ENCODE assay signal across 2 cellular contexts in genomic region chr5:109688647-109688998, GRCh38.
TF ChIP-seq lines count a peak whose summit lies in the region.

No MANE protein-coding gene starts in this region.

TF ChIP-seq in HCT116, 20 proteins besides CTCF, POLR2A, EP300 and RAD21:
- TF ChIP-seq SIN3A (IDR thresholded peaks at IDR 0.05; ENCODE audit: low read depth) (0 out of 2 replicates have a peak, but pooled peaks have one; percentile 19), ELF1 (IDR thresholded peaks at IDR 0.05; ENCODE audit: borderline replicate concordance, low read depth) (no peak), CEBPB (IDR thresholded peaks at IDR 0.05; ENCODE audit: low read depth) (no peak), CBX3 (IDR thresholded peaks at IDR 0.05; ENCODE audit: low read depth) (peak; percentile 88), MAX (IDR thresholded peaks at IDR 0.05) (no peak; the same call in 1 of the 2 replicates)
TF ChIP-seq in HCT116: peak in this region for 2.

TF ChIP-seq in GM12878, 131 proteins besides CTCF, POLR2A, EP300 and RAD21:
- TF ChIP-seq SMC3 (IDR thresholded peaks at IDR 0.05; ENCODE audit: borderline replicate concordance, low read length) (peak; percentile 34; the same call in 1 of the 2 replicates), STAT3 (IDR thresholded peaks at IDR 0.05; ENCODE audit: low read depth, low read length) (0 out of 2 replicates have a peak, but pooled peaks have one; percentile 34), POU2F2 (IDR thresholded peaks at IDR 0.05; ENCODE audit: borderline replicate concordance, low read depth, low read length) (0 out of 3 replicates have a peak, but pooled peaks have one; percentile 17), IKZF2 (IDR thresholded peaks at IDR 0.05) (peak in 1 of 2 experiments; percentile 5; a peak in 2 of 4 replicates), YY1 (IDR thresholded peaks at IDR 0.05; ENCODE audit: low read depth, low read length) (no peak), YBX1 (IDR thresholded peaks at IDR 0.05) (no peak), SKIL (IDR thresholded peaks at IDR 0.05; ENCODE audit: low read depth, poor library complexity, severe bottlenecking) (peak; percentile 73), GATAD2B (conservative IDR thresholded peaks at IDR 0.05; ENCODE audit: low read depth) (no peak), ZNF24 (IDR thresholded peaks at IDR 0.05) (no peak), NBN (IDR thresholded peaks at IDR 0.05) (peak; percentile 33; the same call in 1 of the 2 replicates), MLLT1 (IDR thresholded peaks at IDR 0.05) (peak; percentile 50; the same call in 1 of the 2 replicates), SMAD1 (IDR thresholded peaks at IDR 0.05; ENCODE audit: low read depth, partially characterized antibody) (no peak), PBX3 (IDR thresholded peaks at IDR 0.05; ENCODE audit: insufficient replicate concordance, low read depth, low read length) (peak; percentile 54), RCOR1 (conservative IDR thresholded peaks at IDR 0.05; ENCODE audit: low read depth, low read length) (0 out of 2 replicates have a peak, but pooled peaks have one; percentile 39), PML (IDR thresholded peaks at IDR 0.05; ENCODE audit: low read length) (0 out of 2 replicates have a peak, but pooled peaks have one; percentile 4), CUX1 (IDR thresholded peaks at IDR 0.05; ENCODE audit: insufficient replicate concordance, low read depth, low read length) (peak; percentile 58), E2F4 (IDR thresholded peaks at IDR 0.05; ENCODE audit: low read depth, low read length) (no peak), KLF5 (IDR thresholded peaks at IDR 0.05; ENCODE audit: partially characterized antibody) (peak; percentile 84), HCFC1 (IDR thresholded peaks at IDR 0.05; ENCODE audit: low read length) (no peak), STAT1 (conservative IDR thresholded peaks at IDR 0.05) (0 out of 2 replicates have a peak, but pooled peaks have one; percentile 18), PKNOX1 (IDR thresholded peaks at IDR 0.05) (peak; percentile 80), SMARCA5 (IDR thresholded peaks at IDR 0.05) (peak; percentile 80), ZNF217 (IDR thresholded peaks at IDR 0.05) (peak; percentile 46; the same call in 1 of the 2 replicates), CBX5 (IDR thresholded peaks at IDR 0.05; ENCODE audit: low read depth) (peak; percentile 98)
